In genomic region chr16:58194790-58195189, GRCh38 we compare ENCODE assay signal across 24 cellular contexts.
"Had no signal": no experiment of that assay in that cellular context is flagged by ENCODE, and none has a peak within 500 bp of the region (broad histone marks: within the 10 kb centered on the region; RNA-seq: fewer than 3 reads in every experiment).

No MANE protein-coding gene starts in this region.

- ATAC-seq: activated CD8-positive, alpha-beta memory T cell treated with anti-CD3 and anti-CD28 coated beads, Interleukin-2, amount 10 ng/mL, durations not matched to agents 7 days and 5 days; SK-N-SH treated with all-trans-retinoic acid at 6 μM for 48 hours had no signal

- H3K27me3 Mint-ChIP-seq: activated B cell treated with CpG ODN at 0.5 μM for 24 hours had no signal

- H3K4me3 Mint-ChIP-seq: activated B cell treated with CpG ODN at 0.5 μM for 24 hours; activated CD8-positive, alpha-beta memory T cell treated with anti-CD3 and anti-CD28 coated beads, Interleukin-2, amount 10 ng/mL, durations not matched to agents 7 days and 5 days; activated naive CD8-positive, alpha-beta T cell treated with anti-CD3 and anti-CD28 coated beads, Interleukin-2, amount 10 ng/mL, durations not matched to agents 7 days and 5 days had no signal

- DNase-seq: activated B cell treated with CpG ODN at 0.5 μM for 24 hours; activated CD4-positive, alpha-beta T cell treated with anti-CD3 and anti-CD28 coated beads for 1 hour; activated CD4-positive, alpha-beta T cell treated with anti-CD3 and anti-CD28 coated beads, Interleukin-2, amount 10 ng/mL, durations not matched to agents 24 days and 14 days; activated CD4-positive, alpha-beta T cell treated with anti-CD3 and anti-CD28 coated beads, Interleukin-2, amount 50 U/mL, for 48 hours; activated CD8-positive, alpha-beta memory T cell treated with anti-CD3 and anti-CD28 coated beads, Interleukin-2, amount 10 ng/mL, durations not matched to agents 7 days and 5 days; activated naive CD4-positive, alpha-beta T cell treated with anti-CD3 and anti-CD28 coated beads, Interleukin-2, amount 50 U/mL, for 16 hours; activated naive CD8-positive, alpha-beta T cell treated with anti-CD3 and anti-CD28 coated beads, Interleukin-2, amount 10 ng/mL, durations not matched to agents 7 days and 5 days; adrenal gland; anterior cingulate cortex; caudate nucleus; NCI-H1105 treated with DMSO at 0.1 percent for 48 hours; NCI-H1436 treated with DMSO at 0.1 percent for 48 hours; NCI-H187; NCI-H2081; NCI-H510A treated with DMSO at 0.1 percent for 48 hours; NCI-H69; NK-92 treated with Interleukin-12 subunit alpha and Interleukin-12 subunit beta, amount 100 ng/mL, for 24 hours; Peyer's patch; Right ventricle myocardium superior; SW 1271 had no signal

- H3K27ac Mint-ChIP-seq: activated B cell treated with CpG ODN at 0.5 μM for 24 hours; activated CD8-positive, alpha-beta memory T cell treated with anti-CD3 and anti-CD28 coated beads, Interleukin-2, amount 10 ng/mL, durations not matched to agents 7 days and 5 days; activated naive CD8-positive, alpha-beta T cell treated with anti-CD3 and anti-CD28 coated beads, Interleukin-2, amount 10 ng/mL, durations not matched to agents 7 days and 5 days had no signal

- H3K9me3 Mint-ChIP-seq: activated B cell treated with CpG ODN at 0.5 μM for 24 hours; activated CD4-positive, alpha-beta T cell treated with anti-CD3 and anti-CD28 coated beads, Interleukin-2, amount 10 ng/mL, durations not matched to agents 24 days and 14 days; activated naive CD8-positive, alpha-beta T cell treated with anti-CD3 and anti-CD28 coated beads, Interleukin-2, amount 10 ng/mL, durations not matched to agents 7 days and 5 days had no signal

- H3K9me3 ChIP-seq: adrenal gland, breast epithelium, Peyer's patch, SJSA1 had no signal

- H3K27me3 ChIP-seq: adrenal gland, breast epithelium, Peyer's patch, SJSA1 had no signal

- H3K27ac ChIP-seq: adrenal gland, breast epithelium, Peyer's patch, RWPE1, SJSA1 had no signal
